ENCODE assay signal across 8 cellular contexts in the genomic region with DNA sequence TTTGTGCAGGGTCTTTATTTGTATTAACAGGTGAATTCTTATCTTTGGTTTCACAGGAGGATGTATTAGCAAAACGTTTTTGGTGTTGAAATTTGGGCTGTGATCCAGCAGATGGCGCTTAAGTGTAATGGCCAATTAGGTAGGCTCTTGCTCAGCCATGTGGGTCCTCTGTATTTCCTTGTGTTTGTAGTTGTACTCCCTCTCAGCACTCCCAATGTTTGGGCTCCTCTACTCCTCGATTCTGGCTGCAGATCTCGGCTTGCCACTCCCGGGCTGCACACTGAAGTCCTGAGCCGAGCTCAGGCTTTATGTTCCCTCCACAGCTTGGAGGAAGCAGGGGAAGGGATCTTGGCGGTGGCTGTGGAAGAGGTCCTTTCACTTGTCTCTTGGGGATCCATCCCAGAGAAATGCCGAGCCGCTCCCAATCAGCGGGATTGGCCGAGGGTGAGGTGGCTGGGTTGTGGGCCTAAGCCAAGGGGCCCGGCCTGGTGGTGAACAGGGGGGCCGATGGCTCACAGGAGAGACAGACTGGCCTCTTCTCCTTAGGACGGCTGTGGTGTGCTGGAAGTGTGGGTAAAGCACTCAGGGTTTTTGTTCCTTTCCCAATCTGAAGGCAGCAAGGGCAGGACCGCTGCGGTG.
DNase-seq lines count a peak whose midpoint lies in the region; ATAC-seq and TF ChIP-seq lines count a peak whose summit lies in the region.

No MANE protein-coding gene starts in this region.

- H3K4me1 ChIP-seq in Peyer's patch = no peaks in the 10 kb centered on the region

- no peak for TF ChIP-seq POLR2A in Peyer's patch (IDR thresholded peaks at IDR 0.05)

- H3K27ac ChIP-seq in 22Rv1 (no peak overlapping the region), Peyer's patch (no peak overlapping the region)

- peaks cover 50% of the 10 kb centered on the region for H3K36me3 Mint-ChIP-seq in brain
- peaks cover 30% of the 10 kb centered on the region for H3K36me3 Mint-ChIP-seq in mesothelial cell of epicardium

- H3K36me3 ChIP-seq in Peyer's patch = no peaks in the 10 kb centered on the region

- H3K27me3 Mint-ChIP-seq in brain = peaks cover 4% of the 10 kb centered on the region
- no peaks in the 10 kb centered on the region for H3K27me3 Mint-ChIP-seq in mesothelial cell of epicardium (ENCODE audit: low read depth)

- no peaks in the 10 kb centered on the region for H3K9me3 ChIP-seq in Peyer's patch

- no peaks in the 10 kb centered on the region for H3K27me3 ChIP-seq in Peyer's patch

- TF ChIP-seq CTCF in 22Rv1 (IDR thresholded peaks at IDR 0.05) (peak; percentile 90), brain (conservative IDR thresholded peaks at IDR 0.05) (peak; percentile 29 to 41), mesothelial cell of epicardium (IDR thresholded peaks at IDR 0.05; ENCODE audit: unreplicated experiment) (no peak), Peyer's patch (IDR thresholded peaks at IDR 0.05) (peak in 3 of 6 experiments; percentile 25 to 29 (median 27))

- H3K4me1 Mint-ChIP-seq in brain (peaks cover 42% of the 10 kb centered on the region), mesothelial cell of epicardium (peaks cover 34% of the 10 kb centered on the region)

- H3K9me3 Mint-ChIP-seq in brain (peaks cover 15 to 37% (median 20%) of the 10 kb centered on the region in 5 experiments), mesothelial cell of epicardium (peaks cover 36% of the 10 kb centered on the region)

- peak; percentile 51 for DNase-seq in Daoy (ENCODE audit: low read depth)
- DNase-seq in NCI-H526 treated with DMSO at 0.1 percent for 48 hours (lab: John Stamatoyannopoulos, UW) = peak; percentile 29
- no peak for DNase-seq in mesothelial cell of epicardium (ENCODE audit: low spot score in 2 of 2, unreplicated experiment in 2 of 2)
- DNase-seq in Peyer's patch = no peak

- no peak overlapping the region for H3K4me3 ChIP-seq in Peyer's patch

- H3K27ac Mint-ChIP-seq in brain (peak overlapping the region in 1 of 5 experiments; percentile 54), mesothelial cell of epicardium (peak overlapping the region; percentile 43)

- peak; percentile 73 for ATAC-seq in HG02884 (IDR thresholded peaks at IDR 0.05; ENCODE audit: unreplicated experiment)
- no peak for ATAC-seq in GM21529 (IDR thresholded peaks at IDR 0.05; ENCODE audit: unreplicated experiment)

- H3K4me3 Mint-ChIP-seq in brain = no peak overlapping the region
- no peak overlapping the region for H3K4me3 Mint-ChIP-seq in mesothelial cell of epicardium

Comparison
In these comparisons a context has a peak if more than half of its experiments do, and no peak if none do; other contexts are left out.
1. DNase-seq: peak in Daoy (single experiment) and NCI-H526 treated with DMSO at 0.1 percent for 48 hours (single experiment); none in mesothelial cell of epicardium (0 of 2) and Peyer's patch (0 of 3).